Comparison of ENCODE assay signal across 18 cellular contexts in the genomic region with DNA sequence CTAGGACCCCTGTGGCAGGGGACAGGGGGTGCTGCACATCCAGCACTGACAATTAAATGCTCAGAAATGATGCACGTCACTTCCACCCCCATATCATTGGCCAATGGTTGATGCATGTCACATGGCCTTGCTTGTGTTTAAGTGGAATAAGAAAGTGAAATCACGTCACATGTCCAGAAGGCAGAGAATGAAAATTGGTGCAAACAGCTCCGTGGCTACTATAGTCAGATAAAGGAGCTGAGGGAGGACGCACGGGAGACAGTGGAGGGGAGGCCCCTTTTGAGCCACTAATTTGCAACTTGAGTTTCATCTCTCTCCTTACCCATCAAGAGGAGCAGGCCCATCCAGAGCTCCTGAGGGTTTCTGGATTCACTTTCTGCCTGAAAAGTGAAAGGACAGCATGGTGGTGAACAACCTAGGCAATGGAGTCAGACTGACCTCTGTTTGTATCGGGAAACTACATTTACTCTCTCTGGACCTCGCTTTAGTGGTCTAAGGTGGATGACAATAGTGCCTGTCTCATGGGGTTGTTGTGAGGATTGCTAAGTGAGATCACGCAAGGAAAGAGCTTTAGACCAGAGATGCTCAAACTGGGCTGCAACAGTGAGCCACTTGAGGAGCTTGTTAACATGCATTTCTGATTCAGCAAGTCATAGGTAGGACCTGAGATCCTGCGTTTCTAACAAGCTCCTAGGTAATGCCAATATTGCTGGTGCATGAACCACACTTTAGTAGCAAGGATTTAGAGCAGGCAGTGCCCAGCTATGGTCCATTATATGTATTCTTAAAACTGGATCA.
DNase-seq lines count a peak whose midpoint lies in the region; ATAC-seq lines count a peak whose summit lies in the region.
"Had no signal": no experiment of that assay in that cellular context is flagged by ENCODE, and none has a peak within 500 bp of the region (broad histone marks: within the 10 kb centered on the region; RNA-seq: fewer than 3 reads in every experiment).

No MANE protein-coding gene starts in this region.

- H3K4me3 Mint-ChIP-seq in immature natural killer cell, result no peak overlapping the region
- H3K4me3 Mint-ChIP-seq: H9, T-cell had no signal

- H3K27ac Mint-ChIP-seq in immature natural killer cell, result no peak overlapping the region
- H3K27ac Mint-ChIP-seq: activated T-helper 2 cell treated with anti-CD3 and anti-CD28 coated beads, Interferon-gamma antibody, Interleukin-2, Interleukin-4, amounts not matched to agents 10 μg/mL and 5 μg/mL and 100 μg/mL, durations not matched to agents 14 hours and 24 hours and 36 hours; H9; T-cell had no signal

- peak overlapping the region; percentile 61 for H3K27ac ChIP-seq in cingulate gyrus (ENCODE audit: low read depth, low read length)
- H3K27ac ChIP-seq: body of pancreas, transverse colon had no signal

- peaks cover 0 to 6% (median 2%) of the 10 kb centered on the region in 3 donors for H3K27me3 Mint-ChIP-seq in immature natural killer cell (ENCODE audit: low read depth in 3 of 3)

- H3K36me3 Mint-ChIP-seq in immature natural killer cell, result no peaks in the 10 kb centered on the region
- H3K36me3 Mint-ChIP-seq: T-cell had no signal

- no peaks in the 10 kb centered on the region for H3K4me1 Mint-ChIP-seq in immature natural killer cell
- H3K4me1 Mint-ChIP-seq: T-cell had no signal

- peak; percentile 52 for ATAC-seq in HG02884 (IDR thresholded peaks at IDR 0.05; ENCODE audit: unreplicated experiment)
- no peak for ATAC-seq in HG03175 (IDR thresholded peaks at IDR 0.05; ENCODE audit: unreplicated experiment)
- ATAC-seq: body of pancreas, Panc1, T-cell had no signal

- peak; percentile 4 for DNase-seq in stimulated activated CD4-positive, alpha-beta T cell treated with anti-CD3 and anti-CD28 coated beads, Interleukin-1b, Interleukin-23, amount 100 ng/mL, for 48 hours
- no peak for DNase-seq in stimulated activated CD4-positive, alpha-beta T cell treated with anti-CD3 and anti-CD28 coated beads, Interleukin-4, amount 100 ng/mL, for 24 hours
- no peak for DNase-seq in immature natural killer cell
- DNase-seq in NCI-H2081 (lab: John Stamatoyannopoulos, UW), result no peak
- DNase-seq in SKM-1 (lab: John Stamatoyannopoulos, UW; ENCODE audit: unreplicated experiment), result no peak
- DNase-seq: body of pancreas; effector CD4-positive, alpha-beta T cell; foreskin fibroblast; H9; NCI-H1092 treated with DMSO at 0.1 percent for 48 hours; NCI-H510A treated with DMSO at 0.1 percent for 48 hours; T-cell; transverse colon had no signal

- H3K9me3 Mint-ChIP-seq in immature natural killer cell, result no peaks in the 10 kb centered on the region
- H3K9me3 Mint-ChIP-seq: H9, T-cell had no signal
